Comparison of ENCODE assay signal across 1 cellular context in genomic region chr7:148699024-148699771, GRCh38.
A peak's percentile ranks its signal among the peaks of the same experiment; 100 is the strongest.
TF ChIP-seq lines count a peak whose summit lies in the region.

No MANE protein-coding gene starts in this region.

TF ChIP-seq in HepG2, 621 proteins besides CTCF, POLR2A, EP300 and RAD21 (continued from another document and continues in another):
- TF ChIP-seq RERE (CRISPR knock-in tag; IDR thresholded peaks at IDR 0.05; ENCODE audit: low read depth) (no peak), RXRB (CRISPR knock-in tag; IDR thresholded peaks at IDR 0.05; ENCODE audit: borderline replicate concordance) (peak; percentile 83), ZNF350 (CRISPR knock-in tag; IDR thresholded peaks at IDR 0.05; ENCODE audit: borderline replicate concordance, low read depth) (no peak; the same call in 1 of the 2 replicates), ZMAT5 (CRISPR knock-in tag; IDR thresholded peaks at IDR 0.05; ENCODE audit: borderline replicate concordance, low read depth) (no peak), GATAD2A (CRISPR knock-in tag; IDR thresholded peaks at IDR 0.05) (peak; percentile 42), NFYB (CRISPR knock-in tag; IDR thresholded peaks at IDR 0.05) (peak; percentile 34; the same call in 1 of the 2 replicates), BORCS8-MEF2B (CRISPR knock-in tag; IDR thresholded peaks at IDR 0.05) (peak; percentile 57; the same call in 1 of the 2 replicates), HOXA3 (CRISPR knock-in tag; IDR thresholded peaks at IDR 0.05) (peak; percentile 64), ZBTB46 (CRISPR knock-in tag; IDR thresholded peaks at IDR 0.05; ENCODE audit: borderline replicate concordance) (no peak), BCLAF1 (IDR thresholded peaks at IDR 0.05) (no peak), ZNF382 (CRISPR knock-in tag; IDR thresholded peaks at IDR 0.05; ENCODE audit: borderline replicate concordance) (no peak), ZNF788 (CRISPR knock-in tag; IDR thresholded peaks at IDR 0.05; ENCODE audit: borderline replicate concordance) (no peak), HES4 (CRISPR knock-in tag; IDR thresholded peaks at IDR 0.05; ENCODE audit: borderline replicate concordance) (no peak; the same call in none of the 2 replicates), ZMYM4 (CRISPR knock-in tag; IDR thresholded peaks at IDR 0.05) (peak; percentile 78), ZNF121 (CRISPR knock-in tag; IDR thresholded peaks at IDR 0.05) (no peak), CENPT (CRISPR knock-in tag; IDR thresholded peaks at IDR 0.05; ENCODE audit: low read depth) (peak; percentile 27; the same call in 1 of the 2 replicates), YY1 (IDR thresholded peaks at IDR 0.05; ENCODE audit: insufficient read depth, insufficient replicate concordance, low read depth, low read length) (peak; percentile 61), ZNF274 (CRISPR knock-in tag; IDR thresholded peaks at IDR 0.05) (no peak), ZNF776 (CRISPR knock-in tag; IDR thresholded peaks at IDR 0.05) (peak; percentile 7; the same call in 1 of the 2 replicates), ZNF775 (CRISPR knock-in tag; IDR thresholded peaks at IDR 0.05; ENCODE audit: borderline replicate concordance) (no peak), SRY (CRISPR knock-in tag; IDR thresholded peaks at IDR 0.05) (peak; percentile 35; the same call in 1 of the 2 replicates), KIAA2018 (CRISPR knock-in tag; IDR thresholded peaks at IDR 0.05; ENCODE audit: borderline replicate concordance) (no peak), NR2F6 (IDR thresholded peaks at IDR 0.05) (0 out of 2 replicates have a peak, but pooled peaks have one; percentile 6), NR2F6 (CRISPR knock-in tag; IDR thresholded peaks at IDR 0.05) (peak; percentile 50; the same call in 1 of the 2 replicates), ZNF501 (CRISPR knock-in tag; IDR thresholded peaks at IDR 0.05) (peak; percentile 59), ZNF253 (CRISPR knock-in tag; IDR thresholded peaks at IDR 0.05; ENCODE audit: borderline replicate concordance) (no peak), NONO (IDR thresholded peaks at IDR 0.05) (no peak), NONO (CRISPR knock-in tag; conservative IDR thresholded peaks at IDR 0.05) (peak; percentile 67; the same call in 1 of the 2 replicates), ZNF660 (CRISPR knock-in tag; IDR thresholded peaks at IDR 0.05; ENCODE audit: borderline replicate concordance, low read depth) (no peak), ZNF574 (CRISPR knock-in tag; IDR thresholded peaks at IDR 0.05) (peak; percentile 38; the same call in 1 of the 2 replicates), ZNF446 (CRISPR knock-in tag; IDR thresholded peaks at IDR 0.05) (peak; percentile 77), KDM5B (CRISPR knock-in tag; IDR thresholded peaks at IDR 0.05; ENCODE audit: borderline replicate concordance) (peak; percentile 40; the same call in 1 of the 2 replicates)
